24 cellular contexts compared by ENCODE assay signal in genomic region chr6:40904583-40905194, GRCh38.
"Had no signal": no experiment of that assay in that cellular context is flagged by ENCODE, and none has a peak within 500 bp of the region (broad histone marks: within the 10 kb centered on the region; RNA-seq: fewer than 3 reads in every experiment).

No MANE protein-coding gene starts in this region.

- H3K4me3 ChIP-seq: coronary artery, esophagus squamous epithelium, prostate gland, right atrium auricular region, sigmoid colon, thoracic aorta, tibial nerve, upper lobe of left lung had no signal

- H3K27me3 ChIP-seq: esophagus squamous epithelium, right atrium auricular region, sigmoid colon, tibial nerve, upper lobe of left lung had no signal

- H3K9me3 ChIP-seq: esophagus squamous epithelium, prostate gland, right atrium auricular region, sigmoid colon, thoracic aorta, tibial nerve, upper lobe of left lung had no signal

- H3K36me3 ChIP-seq: esophagus squamous epithelium, prostate gland, right atrium auricular region, sigmoid colon, thoracic aorta, tibial nerve, upper lobe of left lung had no signal

- H3K4me1 ChIP-seq: prostate gland, tibial nerve, upper lobe of left lung had no signal

- DNase-seq: dermis blood vessel endothelial cell; effector memory CD4-positive, alpha-beta T cell; erythroblast; esophagus squamous epithelium; foreskin melanocyte; glutamatergic neuron; mesendoderm; midbrain; naive thymus-derived CD8-positive, alpha-beta T cell; nephron progenitor cell; nucleus accumbens; sigmoid colon; stimulated activated CD4-positive, alpha-beta T cell treated with anti-CD3 and anti-CD28 coated beads, Interleukin-15, amount 100 ng/mL, for 24 hours; stimulated activated CD4-positive, alpha-beta T cell treated with anti-CD3 and anti-CD28 coated beads, Interleukin-2, amount 100 ng/mL, for 48 hours; stimulated activated naive B cell treated with anti-CD40 and anti-IgM and Interleukin-4, amounts not matched to agents 10 μg/mL and 1 μg/mL and 100 μg/mL, for 72 hours; upper lobe of left lung had no signal

- FAIRE-seq: endothelial cell of umbilical vein, urothelium cell line had no signal

- H3K27ac ChIP-seq: coronary artery, esophagus squamous epithelium, prostate gland, sigmoid colon, thoracic aorta, tibial nerve, upper lobe of left lung had no signal

- ATAC-seq: left lobe of liver; naive thymus-derived CD8-positive, alpha-beta T cell; stimulated activated naive B cell treated with anti-CD40 and anti-IgM and Interleukin-4, amounts not matched to agents 10 μg/mL and 1 μg/mL and 100 μg/mL, for 72 hours had no signal
